ENCODE assay signal across 1 cellular context in genomic region chr19:41323023-41323422, GRCh38.
A peak's percentile ranks its signal among the peaks of the same experiment; 100 is the strongest.
TF ChIP-seq lines count a peak whose summit lies in the region.

No MANE protein-coding gene starts in this region.

TF ChIP-seq in K562, 482 proteins besides CTCF, POLR2A, EP300 and RAD21 (continues in another document):
- TF ChIP-seq PRPF4 (IDR thresholded peaks at IDR 0.05; ENCODE audit: insufficient read depth, low read depth, low read length, poor library complexity, severe bottlenecking) (no peak), ZFPM2 (CRISPR knock-in tag; IDR thresholded peaks at IDR 0.05) (no peak), THRA (IDR thresholded peaks at IDR 0.05) (no peak), HDGF (IDR thresholded peaks at IDR 0.05) (peak; percentile 45; the same call in 1 of the 2 replicates), ZNF253 (CRISPR knock-in tag; conservative IDR thresholded peaks at IDR 0.05) (no peak), ARID3B (CRISPR knock-in tag; IDR thresholded peaks at IDR 0.05; ENCODE audit: borderline replicate concordance) (no peak), GTF3C2 (IDR thresholded peaks at IDR 0.05; ENCODE audit: borderline replicate concordance, extremely low read depth, insufficient read length) (no peak), CREB3L1 (IDR thresholded peaks at IDR 0.05; ENCODE audit: borderline replicate concordance, low read depth) (peak; percentile 8; the same call in 1 of the 2 replicates), GABPB2 (CRISPR knock-in tag; conservative IDR thresholded peaks at IDR 0.05) (no peak), ZNF583 (CRISPR knock-in tag; IDR thresholded peaks at IDR 0.05) (0 out of 2 replicates have a peak, but pooled peaks have one; percentile 4), TAF15 (IDR thresholded peaks at IDR 0.05; ENCODE audit: low read depth, low read length) (no peak), TBL1XR1 (IDR thresholded peaks at IDR 0.05; ENCODE audit: low read length in 2 of 2) (no peak), MAFK (IDR thresholded peaks at IDR 0.05; ENCODE audit: low read length) (no peak), TRIM25 (IDR thresholded peaks at IDR 0.05; ENCODE audit: borderline replicate concordance) (no peak), E2F1 (CRISPR knock-in tag; IDR thresholded peaks at IDR 0.05) (no peak), GTF2B (IDR thresholded peaks at IDR 0.05; ENCODE audit: extremely low read depth, insufficient read length) (no peak), ZNF586 (CRISPR knock-in tag; conservative IDR thresholded peaks at IDR 0.05) (0 out of 2 replicates have a peak, but pooled peaks have one; percentile 11), SMARCA4 (IDR thresholded peaks at IDR 0.05) (no peak), CGGBP1 (CRISPR knock-in tag; IDR thresholded peaks at IDR 0.05) (no peak), BCOR (IDR thresholded peaks at IDR 0.05) (peak; percentile 43; the same call in 1 of the 2 replicates), FOXP1 (CRISPR knock-in tag; IDR thresholded peaks at IDR 0.05) (0 out of 2 replicates have a peak, but pooled peaks have one; percentile 34), SMARCA5 (IDR thresholded peaks at IDR 0.05) (peak; percentile 83; the same call in 1 of the 2 replicates), ZBTB40 (IDR thresholded peaks at IDR 0.05) (peak; percentile 36; the same call in 1 of the 2 replicates), ZBTB40 (CRISPR knock-in tag; IDR thresholded peaks at IDR 0.05) (no peak), NFRKB (IDR thresholded peaks at IDR 0.05; ENCODE audit: low read depth) (peak; percentile 45; the same call in 1 of the 2 replicates), SAFB2 (IDR thresholded peaks at IDR 0.05; ENCODE audit: borderline replicate concordance, low read depth, low read length, severe bottlenecking) (no peak), CEBPZ (IDR thresholded peaks at IDR 0.05; ENCODE audit: borderline replicate concordance, low read depth, low read length) (no peak), BRD9 (IDR thresholded peaks at IDR 0.05; ENCODE audit: low read depth, partially characterized antibody) (peak; percentile 45), MAFG (tag; conservative IDR thresholded peaks at IDR 0.05) (no peak), ZNF212 (CRISPR knock-in tag; IDR thresholded peaks at IDR 0.05) (no peak), ZNF282 (CRISPR knock-in tag; IDR thresholded peaks at IDR 0.05) (no peak)
